Comparison of ENCODE assay signal across 27 cellular contexts in the genomic region with DNA sequence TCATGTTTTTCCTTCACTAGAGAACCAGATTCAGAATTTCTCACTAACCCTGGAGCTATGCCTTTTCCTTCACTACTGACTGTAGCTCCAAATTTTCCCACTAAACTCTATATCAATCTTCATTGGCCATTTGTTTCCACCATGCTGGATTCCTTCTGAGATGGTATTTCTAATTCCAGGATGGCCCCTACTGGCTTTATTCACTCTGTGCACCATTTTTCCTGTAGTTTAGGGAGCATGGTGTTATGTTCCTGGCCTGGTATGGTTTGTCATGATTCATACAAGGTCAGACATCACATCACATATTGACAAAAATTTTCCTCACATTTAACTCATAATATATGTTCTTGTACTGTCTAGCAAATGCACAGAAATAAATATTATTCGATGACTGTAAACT.
DNase-seq lines count a peak whose midpoint lies in the region; ATAC-seq and TF ChIP-seq lines count a peak whose summit lies in the region.
"Had no signal": no experiment of that assay in that cellular context is flagged by ENCODE, and none has a peak within 500 bp of the region (broad histone marks: within the 10 kb centered on the region; RNA-seq: fewer than 3 reads in every experiment).

No MANE protein-coding gene starts in this region.

- no peak overlapping the region for H3K4me3 ChIP-seq in fibroblast of the aortic adventitia (ENCODE audit: low read depth, low read length)
- H3K4me3 ChIP-seq: GM23248, spleen, transverse colon had no signal

- ATAC-seq in GM18519 (IDR thresholded peaks at IDR 0.05; ENCODE audit: low FRiP score, unreplicated experiment) = no peak
- no peak for ATAC-seq in HG02938 (IDR thresholded peaks at IDR 0.05; ENCODE audit: unreplicated experiment)
- ATAC-seq: esophagus mucosa had no signal

- DNase-seq in ELR (ENCODE audit: low read depth) = peak; percentile 31
- peak; percentile 13 for DNase-seq in HT1080 (ENCODE audit: low read depth)
- DNase-seq in amniotic epithelial cell (ENCODE audit: low read depth) = peak; percentile 16
- DNase-seq in fibroblast of the aortic adventitia (ENCODE audit: low read depth) = peak; percentile 2
- DNase-seq in substantia nigra (lab: John Stamatoyannopoulos, UW) = no peak
- DNase-seq in NCI-H2227 treated with DMSO at 0.1 percent for 48 hours (lab: John Stamatoyannopoulos, UW) = no peak
- DNase-seq: activated CD4-positive, alpha-beta T cell treated with anti-CD3 and anti-CD28 coated beads for 1 hour; activated naive CD4-positive, alpha-beta T cell treated with anti-CD3 and anti-CD28 coated beads, Interleukin-2, amount 10 ng/mL, durations not matched to agents 7 days and 5 days; activated T-cell treated with anti-CD3 and anti-CD28 coated beads, Interleukin-2, amount 50 U/mL, for 48 hours; aorta; CD4-positive, alpha-beta T cell; effector CD8-positive, alpha-beta T cell; GM23248; KBM-7; MV-4-11; NCI-H187; NCI-H82; SHP77 treated with DMSO at 0.1 percent for 48 hours; spleen; stimulated activated CD4-positive, alpha-beta T cell treated with anti-CD3 and anti-CD28 coated beads, Interleukin-4, amount 100 ng/mL, for 24 hours; stimulated activated naive CD4-positive, alpha-beta T cell treated with Interleukin-2 at 50 U/mL for 16 hours; T-helper 1 cell; transverse colon had no signal

- TF ChIP-seq CTCF in fibroblast of the aortic adventitia (IDR thresholded peaks at IDR 0.05; ENCODE audit: insufficient read depth, low read length) = no peak

- H3K27ac ChIP-seq in substantia nigra (ENCODE audit: low read depth, low read length, poor library complexity, severe bottlenecking) = no peak overlapping the region
- H3K27ac ChIP-seq: GM23248, neutrophil, spleen, transverse colon had no signal

Comparison
In these comparisons a context has a peak if more than half of its experiments do, and no peak if none do; other contexts are left out.
1. DNase-seq: peak in ELR (single experiment), HT1080 (single experiment), amniotic epithelial cell (single experiment) and fibroblast of the aortic adventitia (single experiment); none in substantia nigra (0 of 49) and NCI-H2227 treated with DMSO at 0.1 percent for 48 hours (single experiment).